Comparison of ENCODE assay signal across 21 cellular contexts in the genomic region with DNA sequence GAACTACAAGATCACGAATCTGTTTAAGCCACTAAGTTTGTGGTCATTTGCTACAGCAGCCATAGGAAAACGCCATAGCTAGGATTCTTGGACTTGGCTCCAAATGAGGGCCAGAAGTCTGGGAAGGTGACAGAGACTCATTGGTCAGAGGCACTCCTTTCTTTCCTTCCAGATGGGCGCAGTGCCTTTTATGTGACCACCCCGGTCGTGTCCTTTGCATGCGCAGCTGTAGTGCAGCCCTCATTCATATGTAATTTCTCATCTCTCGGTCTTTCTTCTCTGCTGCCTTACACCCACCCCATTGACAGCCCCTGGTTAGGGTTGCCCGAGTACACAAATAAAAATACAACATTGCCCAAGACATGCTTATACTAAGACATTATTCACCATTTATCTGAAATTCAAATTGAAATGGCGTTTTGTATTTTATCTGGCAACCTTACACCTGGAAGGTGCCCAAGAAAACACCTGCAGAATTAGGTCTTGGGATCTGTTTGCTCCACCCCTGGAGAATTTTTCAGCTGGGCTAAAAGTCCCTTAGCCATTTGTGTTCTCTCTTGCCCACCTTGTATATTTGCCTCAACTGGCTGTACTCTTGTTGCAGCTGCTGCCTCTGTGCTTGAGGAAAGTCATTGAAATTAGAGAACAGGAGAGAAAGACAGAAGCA. TPM values are rescaled to one million over a fixed set of nuclear protein-coding genes. Genes with fewer than 3 reads are reported as not detected.
DNase-seq lines count a peak whose midpoint lies in the region; ATAC-seq, FAIRE-seq and TF ChIP-seq lines count a peak whose summit lies in the region.
"Had no signal": no experiment of that assay in that cellular context is flagged by ENCODE, and none has a peak within 500 bp of the region (broad histone marks: within the 10 kb centered on the region; RNA-seq: fewer than 3 reads in every experiment).

No MANE protein-coding gene starts in this region.

- DNase-seq in GM23338 (ENCODE audit: low spot score) (no peak), HAP-1 (ENCODE audit: low spot score in 2 of 2) (peak; percentile 22 to 52), H1 (ENCODE audit: low read depth in 1 of 2, low spot score in 2 of 2) (no peak), pancreas (peak in 3 of 6 donors; percentile 41 to 51 (median 46)), posterior vena cava (ENCODE audit: low spot score) (no peak), PC-9 (no peak)
- DNase-seq: BE2C; C1 segment of cervical spinal cord; CD4-positive, CD25-positive, alpha-beta regulatory T cell; CD8-positive, alpha-beta memory T cell; COR-L47; DMS 273 treated with DMSO at 0.1 percent for 48 hours; DMS53; DND-41; EL had no signal

- no peaks in the 10 kb centered on the region for H3K9me3 ChIP-seq in HAP-1
- H3K9me3 ChIP-seq in H1 (ENCODE audit: insufficient read depth in 2 of 2, low read depth in 1 of 2, low read length in 1 of 2) = no peaks in the 10 kb centered on the region; a peak in 1 of 4 replicates
- no peaks in the 10 kb centered on the region for H3K9me3 ChIP-seq in pancreas
- H3K9me3 ChIP-seq in PC-9 (ENCODE audit: insufficient read depth, low read depth) = no peaks in the 10 kb centered on the region
- H3K9me3 ChIP-seq: BE2C had no signal

- H3K36me3 ChIP-seq in GM23338 (ENCODE audit: insufficient read depth) = no peaks in the 10 kb centered on the region
- no peaks in the 10 kb centered on the region for H3K36me3 ChIP-seq in HAP-1 (replicated peaks)
- no peaks in the 10 kb centered on the region for H3K36me3 ChIP-seq in H1 (ENCODE audit: control insufficient read depth in 2 of 4, insufficient read depth in 4 of 4, low read length in 3 of 4)
- H3K36me3 ChIP-seq in pancreas = no peaks in the 10 kb centered on the region
- H3K36me3 ChIP-seq in PC-9 (ENCODE audit: low read depth) = no peaks in the 10 kb centered on the region
- H3K36me3 ChIP-seq: BE2C had no signal

- H2AFZ ChIP-seq in GM23338 = no peak overlapping the region
- no peak overlapping the region for H2AFZ ChIP-seq in H1 (ENCODE audit: low read length)
- no peak overlapping the region for H2AFZ ChIP-seq in PC-9

- H3F3A ChIP-seq in GM23338 (replicated peaks; ENCODE audit: low read depth) (no peaks in the 10 kb centered on the region), PC-9 (ENCODE audit: insufficient read depth, low read depth) (no peaks in the 10 kb centered on the region)

- H3K27ac ChIP-seq in GM23338 (ENCODE audit: low read depth) = no peak overlapping the region
- H3K27ac ChIP-seq in H1 (ENCODE audit: low read depth, low read length) = no peak overlapping the region
- no peak overlapping the region for H3K27ac ChIP-seq in pancreas
- H3K27ac ChIP-seq in PC-9 = no peak overlapping the region

- in situ Hi-C loops in HAP-1 (cut with MboI; ENCODE audit: low sequenced_read_pairs) = loop anchor here (10.0 to 25.0 kb wide), 2 partner anchors 256 to 544 kb away; no protein-coding TSS in a partner anchor

- peaks cover 5% of the 10 kb centered on the region for H3K4me1 Mint-ChIP-seq in GM23338
- H3K4me1 Mint-ChIP-seq: CD4-positive, CD25-positive, alpha-beta regulatory T cell; CD8-positive, alpha-beta memory T cell had no signal

- H3K4me2 ChIP-seq in GM23338 (0 out of 2 replicates have a peak overlapping the region, but pooled peaks have one; percentile 36), H1 (ENCODE audit: insufficient read depth in 1 of 2, low read depth in 2 of 2, low read length in 2 of 2) (no peak overlapping the region), PC-9 (no peak overlapping the region)

- H4K8ac ChIP-seq in H1 (ENCODE audit: extremely low read depth, insufficient read depth, low read length) = no peak overlapping the region

- no peak overlapping the region for H3K9ac ChIP-seq in H1 (replicated peaks in 1 of 4; ENCODE audit: extremely low read depth in 1 of 4, low read depth in 3 of 4, low read length in 3 of 4)

- H3K14ac ChIP-seq in H1 (ENCODE audit: insufficient read length) = no peak overlapping the region

- no peak overlapping the region for H2BK20ac ChIP-seq in H1 (ENCODE audit: low read length)

- H3K79me2 ChIP-seq in GM23338 (replicated peaks; ENCODE audit: insufficient read depth) (no peaks in the 10 kb centered on the region), H1 (ENCODE audit: control insufficient read depth in 1 of 2, insufficient read depth in 2 of 2, low read length in 2 of 2) (no peaks in the 10 kb centered on the region), PC-9 (ENCODE audit: low read depth) (no peaks in the 10 kb centered on the region)

- H3K4ac ChIP-seq in H1 (replicated peaks; ENCODE audit: insufficient read length, low read depth, low read length) = peak overlapping the region; percentile 70

- no peak for TF ChIP-seq RAD21 in H1 (IDR thresholded peaks at IDR 0.05 in 1 of 2, conservative IDR thresholded peaks at IDR 0.05 in 1 of 2; ENCODE audit: low read depth in 2 of 2, low read length in 2 of 2)

- no TSS peak for BruUV-seq in PC-9 (replicated peaks; lab: Mats Ljungman, UMichigan)

- no peak overlapping the region for H3K23ac ChIP-seq in H1 (ENCODE audit: insufficient read length)

- no peaks in the 10 kb centered on the region for H4K20me1 ChIP-seq in GM23338 (replicated peaks; ENCODE audit: insufficient read depth)
- no peaks in the 10 kb centered on the region for H4K20me1 ChIP-seq in H1 (replicated peaks in 1 of 2; ENCODE audit: control insufficient read depth in 1 of 2, insufficient read depth in 2 of 2, low read length in 2 of 2)
- H4K20me1 ChIP-seq in PC-9 (ENCODE audit: insufficient read depth) = no peaks in the 10 kb centered on the region

- FAIRE-seq in H1 (lab: Jason Lieb, UNC) = no peak
- FAIRE-seq in pancreas (lab: Jason Lieb, UNC) = no peak
- FAIRE-seq: GM12878, H54 had no signal

- no peak overlapping the region for H2AK5ac ChIP-seq in H1 (ENCODE audit: low read depth, low read length)

- H2BK5ac ChIP-seq in H1 (ENCODE audit: low read depth, low read length) = no peak overlapping the region

- H3K18ac ChIP-seq in H1 (ENCODE audit: extremely low read depth, low read length) = no peak overlapping the region

- H4K91ac ChIP-seq in H1 (replicated peaks; ENCODE audit: insufficient read length, low read length) = no peak overlapping the region

- ATAC-seq in GM23338 (no peak), pancreas (peak; percentile 55 to 88 (median 72)), GM21360 (IDR thresholded peaks at IDR 0.05; ENCODE audit: unreplicated experiment) (no peak)
- ATAC-seq: GM12878 had no signal

- CTCF ChIA-PET in H1 (lab: Charles Lee; ENCODE audit: partially characterized antibody) = no interaction called here
- CTCF ChIA-PET in PC-9 (lab: Charles Lee) = no interaction called here

- WGBS in H1 (ENCODE audit: extremely low coverage in 1 of 2, insufficient coverage in 1 of 2, insufficient read length in 1 of 2, insufficient replicate concordance in 2 of 2, low coverage in 1 of 2, low lambda C conversion rate in 2 of 2, missing lambda C conversion rate in 1 of 2), 2 experiments = 81% methylated on average over 9 of the region's 9 CpGs; no CpG with 5 or more reads in 1 of the 2 experiments
- WGBS in pancreas, 2 donors = 55 to 56% methylated on average over 9 of the region's 9 CpGs

- H3K9me3 Mint-ChIP-seq in GM23338 = peaks cover 6% of the 10 kb centered on the region; the same call in 2 of the 3 replicates
- H3K9me3 Mint-ChIP-seq: CD8-positive, alpha-beta memory T cell had no signal

- H3K79me1 ChIP-seq in H1 (ENCODE audit: low read depth, low read length) = no peaks in the 10 kb centered on the region

- no peak overlapping the region for H2BK120ac ChIP-seq in H1 (replicated peaks; ENCODE audit: low read depth, low read length)

- H2BK12ac ChIP-seq in H1 (ENCODE audit: low read depth, low read length) = no peak overlapping the region

- peaks cover 8% of the 10 kb centered on the region for H3K27me3 Mint-ChIP-seq in GM23338 (ENCODE audit: insufficient read depth, low read depth, poor library complexity)

- no peak overlapping the region for H2BK15ac ChIP-seq in H1 (ENCODE audit: low read length)

- H3K27ac Mint-ChIP-seq in GM23338 = no peak overlapping the region
- H3K27ac Mint-ChIP-seq: CD4-positive, CD25-positive, alpha-beta regulatory T cell had no signal

- TF ChIP-seq CTCF in GM23338 (conservative IDR thresholded peaks at IDR 0.05; ENCODE audit: low read depth in 2 of 2) = no peak
- TF ChIP-seq CTCF in H1 (IDR thresholded peaks at IDR 0.05; ENCODE audit: control extremely low read depth in 1 of 3, insufficient read depth in 1 of 3, low read depth in 1 of 3, low read length in 3 of 3) = no peak
- TF ChIP-seq CTCF in pancreas (IDR thresholded peaks at IDR 0.05) = no peak
- no peak for TF ChIP-seq CTCF in PC-9 (conservative IDR thresholded peaks at IDR 0.05)

- no peaks in the 10 kb centered on the region for H3K27me3 ChIP-seq in GM23338 (ENCODE audit: insufficient read depth)
- peaks cover 2% of the 10 kb centered on the region; the same call in 1 of the 2 replicates for H3K27me3 ChIP-seq in HAP-1 (ENCODE audit: low read depth)
- H3K27me3 ChIP-seq in H1 (replicated peaks in 1 of 4; ENCODE audit: control insufficient read depth in 3 of 4, extremely low read depth in 1 of 4, insufficient read depth in 3 of 4, low read length in 3 of 4) = no peaks in the 10 kb centered on the region
- no peaks in the 10 kb centered on the region for H3K27me3 ChIP-seq in pancreas
- H3K27me3 ChIP-seq in PC-9 (ENCODE audit: insufficient read depth, low read depth) = 0 out of 2 replicates have a peak, but pooled peaks cover 6% of the 10 kb centered on the region
- H3K27me3 ChIP-seq: BE2C had no signal

- H3K4me1 ChIP-seq in GM23338 (ENCODE audit: insufficient read depth) (peaks cover 5% of the 10 kb centered on the region), HAP-1 (no peaks in the 10 kb centered on the region), H1 (replicated peaks in 1 of 4; ENCODE audit: control insufficient read depth in 3 of 4, insufficient read depth in 4 of 4, low read length in 3 of 4) (no peaks in the 10 kb centered on the region), pancreas (no peaks in the 10 kb centered on the region), PC-9 (replicated peaks; ENCODE audit: insufficient read depth) (no peaks in the 10 kb centered on the region)
- H3K4me1 ChIP-seq: BE2C had no signal

- no peaks in the 10 kb centered on the region for H3K36me3 Mint-ChIP-seq in GM23338 (ENCODE audit: low read depth)
- H3K36me3 Mint-ChIP-seq: CD4-positive, CD25-positive, alpha-beta regulatory T cell had no signal

- intact Hi-C loops in pancreas (cut with DNase I) (no loop called here), posterior vena cava (cut with DNase I) (loop anchor here in 1 of 2 donors (10.0 kb wide), 1 partner anchor 246 kb away; no protein-coding TSS in a partner anchor), PC-9 (cut with micrococcal nuclease; ENCODE audit: unreplicated experiment) (no loop called here)

- H3K4me3 ChIP-seq in GM23338 = no peak overlapping the region
- H3K4me3 ChIP-seq in HAP-1 = no peak overlapping the region
- no peak overlapping the region for H3K4me3 ChIP-seq in H1 (ENCODE audit: extremely low read depth in 1 of 4, insufficient read depth in 2 of 4, low read depth in 3 of 4, low read length in 4 of 4)
- no peak overlapping the region for H3K4me3 ChIP-seq in pancreas
- H3K4me3 ChIP-seq in PC-9 = no peak overlapping the region
- H3K4me3 ChIP-seq: GM12878 had no signal

- no peak overlapping the region for H4K5ac ChIP-seq in H1 (ENCODE audit: insufficient read length, low read depth, low read length)

- H3K56ac ChIP-seq in H1 (replicated peaks; ENCODE audit: insufficient read length, low read depth, low read length) = no peak overlapping the region

- TF ChIP-seq EP300 in H1 (IDR thresholded peaks at IDR 0.05; ENCODE audit: borderline replicate concordance in 1 of 2, low read depth in 2 of 2, low read length in 2 of 2) = no peak

- H3K23me2 ChIP-seq in H1 (ENCODE audit: low read depth, low read length) = no peaks in the 10 kb centered on the region

- 0 out of 2 replicates have a peak, but pooled peaks cover 3% of the 10 kb centered on the region for H3K9me2 ChIP-seq in GM23338 (ENCODE audit: insufficient read depth)
- H3K9me2 ChIP-seq in PC-9 (ENCODE audit: insufficient read depth) = no peaks in the 10 kb centered on the region

- no peak overlapping the region for H3K4me3 Mint-ChIP-seq in GM23338
- H3K4me3 Mint-ChIP-seq: CD4-positive, CD25-positive, alpha-beta regulatory T cell; CD8-positive, alpha-beta memory T cell had no signal

- no peak for TF ChIP-seq POLR2A in H1 (IDR thresholded peaks at IDR 0.05; ENCODE audit: control extremely low read depth in 1 of 2, low read depth in 2 of 2, low read length in 2 of 2)

- POLR2A ChIA-PET in H1 (lab: Charles Lee; ENCODE audit: partially characterized antibody) (no interaction called here), PC-9 (lab: Charles Lee; ENCODE audit: unreplicated experiment) (no interaction called here)

RNA-seq across cellular contexts. Expression of a gene that starts 21.9 kb away (rescaled TPM):
- not detected in 2 replicates for total RNA-seq in GM23338 (2014; rRNA removed; shearing (Covaris generic))
- polyA plus RNA-seq in GM23338 (2016; fragmentation: Nextera tagmentation; extraction: Ambion mirVana) (not detected in 2 replicates), H1 (2011; rRNA removed) (not detected in 2 replicates), pancreas (not detected)
- total RNA-seq in H1 (2021; fragmentation: NEBNext Ultra II Directional; extraction: Animal tissue kit (Norgen Biotek cat#: 25700)) = not detected in 2 replicates
- not detected for polyA plus RNA-seq in H1 (2011; cell fraction: cytosol; rRNA removed)
- not detected for polyA plus RNA-seq in H1 (2011; cell fraction: nucleus; rRNA removed)
- polyA plus RNA-seq in H1 (2012, experiment 1 of 2) = not detected in 4 replicates
- not detected for polyA plus RNA-seq in H1 (2012, experiment 2 of 2)
- not detected for polyA plus RNA-seq in H1 (2013, experiment 1 of 2)
- not detected for polyA plus RNA-seq in H1 (2013, experiment 2 of 2)
- polyA minus RNA-seq in H1 (2011; rRNA and poly(A)+ RNA removed) = not detected in 2 replicates
- polyA minus RNA-seq in H1 (2011; cell fraction: cytosol; rRNA and poly(A)+ RNA removed) = not detected
- not detected for polyA minus RNA-seq in H1 (2011; cell fraction: nucleus; rRNA and poly(A)+ RNA removed)
- total RNA-seq in pancreas (under 1 TPM in 5 of 6 donors, not detected in 1; 0.12 to 0.16 (median 0.15) TPM), posterior vena cava (not detected), PC-9 (2021) (not detected in 2 replicates)
- total RNA-seq: A172; CD4-positive, CD25-positive, alpha-beta regulatory T cell; CD8-positive, alpha-beta memory T cell; G401; GM12878; HT-29 had no signal
- polyA plus RNA-seq: CD4-positive, CD25-positive, alpha-beta regulatory T cell; CD8-positive, alpha-beta memory T cell; GM12878 had no signal

Comparison
In these comparisons a context has a peak if more than half of its experiments do, and no peak if none do; other contexts are left out.
1. ATAC-seq: peak in pancreas (4 of 4); none in GM23338 (single experiment) and GM21360 (single experiment).
2. DNase-seq: peak in HAP-1 (2 of 2); none in GM23338 (single experiment), H1 (0 of 2), posterior vena cava (single experiment) and PC-9 (0 of 2).